11 cellular contexts compared by ENCODE assay signal in the genomic region with DNA sequence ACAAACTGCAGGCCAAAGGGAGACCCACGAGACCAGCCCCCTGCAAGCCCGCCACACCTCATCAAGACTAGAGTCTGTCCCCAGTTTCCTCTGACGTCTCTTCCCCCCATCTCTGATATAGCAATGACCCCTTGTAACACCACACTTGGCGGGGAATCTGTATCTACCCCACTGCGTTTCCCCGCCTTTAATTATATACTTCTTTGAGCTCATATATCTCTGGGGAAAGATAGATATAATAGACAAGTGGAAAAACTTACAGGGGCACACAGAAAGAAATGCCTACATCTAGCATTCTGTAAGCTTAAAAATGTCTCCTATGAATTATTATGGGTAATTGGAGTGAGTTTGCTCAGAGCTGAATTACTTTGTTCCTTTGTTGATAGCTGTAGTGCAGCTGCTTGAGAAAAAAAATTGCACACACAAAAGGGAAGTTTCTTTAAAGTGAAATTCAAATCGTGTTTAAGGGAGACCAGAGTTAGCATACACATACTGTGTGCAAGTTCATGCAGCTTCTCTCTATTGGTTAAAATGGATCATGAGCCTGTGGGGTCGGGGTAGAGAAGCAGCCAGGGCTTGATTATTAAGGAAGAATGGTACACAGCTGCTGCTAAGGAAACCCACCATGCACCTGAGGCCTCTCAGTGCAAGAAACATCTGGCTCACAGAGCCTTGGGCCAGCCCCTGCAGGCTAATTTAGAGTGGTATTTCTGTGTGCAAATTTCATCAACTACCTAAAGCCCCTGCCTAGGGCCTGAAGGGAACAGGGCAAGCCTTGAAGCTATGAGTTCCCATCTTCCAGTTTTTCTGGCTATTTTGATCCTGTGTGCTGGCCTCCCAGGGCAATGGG.
"Had no signal": no experiment of that assay in that cellular context is flagged by ENCODE, and none has a peak within 500 bp of the region (broad histone marks: within the 10 kb centered on the region; RNA-seq: fewer than 3 reads in every experiment).

No MANE protein-coding gene starts in this region.

- ATAC-seq: activated T-cell treated with anti-CD3 and anti-CD28 coated beads, Interleukin-2, amount 50 U/mL, for 4 hours; mucosa of descending colon had no signal

- H3K36me3 ChIP-seq: uterus had no signal

- H3K27ac ChIP-seq: esophagus muscularis mucosa, uterus had no signal

- DNase-seq: activated CD4-positive, alpha-beta memory T cell treated with anti-CD3 and anti-CD28 coated beads for 36 hours; activated effector memory CD4-positive, alpha-beta T cell treated with anti-CD3 and anti-CD28 coated beads, Interleukin-2, amount 50 U/mL, for 16 hours; activated naive CD8-positive, alpha-beta T cell treated with anti-CD3 and anti-CD28 coated beads for 36 hours; activated T-cell treated with anti-CD3 and anti-CD28 coated beads, Interleukin-2, amount 50 U/mL, for 4 hours; mammary epithelial cell; mucosa of descending colon; natural killer cell; stimulated activated CD4-positive, alpha-beta T cell treated with anti-CD3 and anti-CD28 coated beads, Interleukin-15, amount 100 ng/mL, for 24 hours; stimulated activated CD4-positive, alpha-beta T cell treated with anti-CD3 and anti-CD28 coated beads, Interleukin-4, amount 100 ng/mL, for 24 hours; uterus had no signal

- H3K4me3 ChIP-seq: esophagus muscularis mucosa, mucosa of descending colon, uterus had no signal

- H3K27ac Mint-ChIP-seq: activated CD4-positive, alpha-beta memory T cell treated with anti-CD3 and anti-CD28 coated beads for 36 hours; activated naive CD8-positive, alpha-beta T cell treated with anti-CD3 and anti-CD28 coated beads for 36 hours; natural killer cell had no signal

- H3K4me1 ChIP-seq: uterus had no signal

- H3K36me3 Mint-ChIP-seq: natural killer cell had no signal

- H3K27me3 Mint-ChIP-seq: activated CD4-positive, alpha-beta memory T cell treated with anti-CD3 and anti-CD28 coated beads for 36 hours; activated naive CD8-positive, alpha-beta T cell treated with anti-CD3 and anti-CD28 coated beads for 36 hours had no signal

- H3K9me3 Mint-ChIP-seq: activated CD4-positive, alpha-beta memory T cell treated with anti-CD3 and anti-CD28 coated beads for 36 hours; activated naive CD8-positive, alpha-beta T cell treated with anti-CD3 and anti-CD28 coated beads for 36 hours; activated T-cell treated with anti-CD3 and anti-CD28 coated beads, Interleukin-2, amount 50 U/mL, for 4 hours; natural killer cell had no signal

- H3K9me3 ChIP-seq: esophagus muscularis mucosa, mucosa of descending colon, uterus had no signal

- H3K4me1 Mint-ChIP-seq: activated naive CD8-positive, alpha-beta T cell treated with anti-CD3 and anti-CD28 coated beads for 36 hours; natural killer cell had no signal

- H3K27me3 ChIP-seq: esophagus muscularis mucosa, uterus had no signal

- H3K4me3 Mint-ChIP-seq: activated CD4-positive, alpha-beta memory T cell treated with anti-CD3 and anti-CD28 coated beads for 36 hours; activated naive CD8-positive, alpha-beta T cell treated with anti-CD3 and anti-CD28 coated beads for 36 hours; activated T-cell treated with anti-CD3 and anti-CD28 coated beads, Interleukin-2, amount 50 U/mL, for 4 hours; natural killer cell had no signal
